In the genomic region with DNA sequence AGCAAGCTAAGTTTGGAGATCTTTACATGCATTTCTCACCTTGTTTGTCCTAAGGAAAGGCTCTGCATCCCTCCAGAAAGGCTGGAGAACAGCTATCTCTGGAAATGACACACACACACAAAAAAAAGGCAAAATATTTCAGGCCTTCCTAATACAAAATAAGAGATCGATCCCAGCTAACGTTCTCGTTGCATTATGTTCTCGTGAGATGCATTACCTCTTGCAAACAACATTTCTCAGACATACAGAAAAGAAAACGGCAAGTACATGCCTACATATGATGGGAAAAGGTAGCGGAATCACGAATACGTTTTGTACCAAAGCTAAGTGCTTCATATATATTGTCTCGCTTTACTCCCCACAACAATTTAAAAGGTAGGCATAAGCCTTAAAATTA, we compare ENCODE assay signal across 8 cellular contexts. TPM values are rescaled to one million over a fixed set of nuclear protein-coding genes. Genes with fewer than 3 reads are reported as not detected.
DNase-seq lines count a peak whose midpoint lies in the region; ATAC-seq, FAIRE-seq and TF ChIP-seq lines count a peak whose summit lies in the region.

No MANE protein-coding gene starts in this region.

- H3K4me2 ChIP-seq in A549 = peak overlapping the region; percentile 87

- peak overlapping the region; percentile 99 for H3K4me3 Mint-ChIP-seq in T-helper 17 cell

- H3K27me3 ChIP-seq in iPS DF 6.9 (ENCODE audit: control insufficient read depth, insufficient read depth, low read length) (no peaks in the 10 kb centered on the region), stomach smooth muscle (ENCODE audit: control insufficient read depth in 1 of 2, insufficient read depth in 2 of 2, low read length in 2 of 2) (no peaks in the 10 kb centered on the region)

- CTCF ChIA-PET in A549 (lab: Yijun Ruan, JAX) = interaction anchor here (0.6 to 3.4 kb wide), 21 partner anchors 11 to 1029 kb away, joined by 3 to 31 read pairs (median 4); partner anchors contain the start of genes AKAP9, GATAD1 and LRRD1

- no peak for TF ChIP-seq CTCF in A549 (IDR thresholded peaks at IDR 0.05)

- TF ChIP-seq POLR2A in A549 (IDR thresholded peaks at IDR 0.05; ENCODE audit: low read length) = no peak

- ATAC-seq in A549 (peak in 1 of 2 experiments; percentile 12; a peak in 3 of 6 replicates), GM19468 (IDR thresholded peaks at IDR 0.05; ENCODE audit: extremely low read depth, unreplicated experiment) (peak; percentile 3), T-helper 17 cell (no peak), HG03045 (IDR thresholded peaks at IDR 0.05; ENCODE audit: unreplicated experiment) (no peak)

- no peak for TF ChIP-seq RAD21 in A549 (conservative IDR thresholded peaks at IDR 0.05 in 1 of 2, IDR thresholded peaks at IDR 0.05 in 1 of 2)

- peaks cover 39% of the 10 kb centered on the region for H3K4me1 Mint-ChIP-seq in T-helper 17 cell

- H3K9me3 ChIP-seq in A549 (no peaks in the 10 kb centered on the region), T-helper 17 cell (ENCODE audit: control insufficient read depth, low read length, poor library complexity, severe bottlenecking) (no peaks in the 10 kb centered on the region), iPS DF 6.9 (ENCODE audit: control insufficient read depth, insufficient read depth, low read length) (no peaks in the 10 kb centered on the region), stomach smooth muscle (ENCODE audit: control insufficient read depth in 2 of 2, low read length in 2 of 2) (no peaks in the 10 kb centered on the region)

- H3K36me3 ChIP-seq in iPS DF 6.9 (ENCODE audit: control insufficient read depth, insufficient read depth, low read length) = no peaks in the 10 kb centered on the region
- no peaks in the 10 kb centered on the region for H3K36me3 ChIP-seq in stomach smooth muscle (ENCODE audit: control insufficient read depth in 2 of 2, insufficient read depth in 2 of 2, low read length in 2 of 2)

- no peaks in the 10 kb centered on the region for H3K27me3 Mint-ChIP-seq in T-helper 17 cell

- peaks cover 9% of the 10 kb centered on the region for H3K36me3 Mint-ChIP-seq in T-helper 17 cell (ENCODE audit: low read depth)

- no peak for TF ChIP-seq EP300 in A549 (IDR thresholded peaks at IDR 0.05)

- WGBS in A549 (ENCODE audit: missing lambda C conversion rate) = 10% methylated on average over 9 of the region's 9 CpGs
- no CpG with 5 or more reads among the region's 9 CpGs for WGBS in iPS DF 6.9 (ENCODE audit: insufficient coverage, insufficient read length)

- H3K4me3 ChIP-seq in A549 (peak overlapping the region; percentile 80), iPS DF 6.9 (ENCODE audit: low read length) (peak overlapping the region; percentile 60; the same call in 1 of the 2 replicates), stomach smooth muscle (ENCODE audit: low read length in 2 of 2) (peak overlapping the region; percentile 99 to 100)

- peak overlapping the region; percentile 95 for H3K27ac Mint-ChIP-seq in T-helper 17 cell

- no peak for DNase-seq in A549 (ENCODE audit: low read depth in 1 of 2, low spot score in 1 of 2)
- no peak for DNase-seq in T-helper 17 cell
- no peak for DNase-seq in iPS DF 6.9 (ENCODE audit: low read depth, low spot score)
- DNase-seq in SHP77 treated with DMSO at 0.1 percent for 48 hours (lab: John Stamatoyannopoulos, UW) = no peak
- no peak for DNase-seq in KG1 (lab: John Stamatoyannopoulos, UW)

- H3K9ac ChIP-seq in stomach smooth muscle (ENCODE audit: low read length in 2 of 2) = peak overlapping the region; percentile 85 to 95

- H3K27ac ChIP-seq in A549 (peak overlapping the region; percentile 74 to 89), iPS DF 6.9 (ENCODE audit: low read length) (no peak overlapping the region), stomach smooth muscle (ENCODE audit: low read length) (no peak overlapping the region)

- no peak for FAIRE-seq in A549 (lab: Jason Lieb, UNC)

- H3K4me1 ChIP-seq in A549 = peaks cover 3% of the 10 kb centered on the region; the same call in 1 of the 3 replicates
- H3K4me1 ChIP-seq in iPS DF 6.9 (ENCODE audit: control insufficient read depth, insufficient read depth, low read length) = no peaks in the 10 kb centered on the region
- H3K4me1 ChIP-seq in stomach smooth muscle (ENCODE audit: control insufficient read depth, insufficient read depth, low read length) = peaks cover 4% of the 10 kb centered on the region

- POLR2A ChIA-PET in A549 (lab: Yijun Ruan, JAX) = interaction anchor here (0.8 to 1.6 kb wide), 3 partner anchors 9 to 366 kb away, joined by 4 to 5 read pairs (median 5); partner anchors contain the start of genes ANKIB1 and KRIT1

TF ChIP-seq in A549, 52 proteins besides CTCF, POLR2A, EP300 and RAD21:
- TF ChIP-seq MAFK (IDR thresholded peaks at IDR 0.05; ENCODE audit: partially characterized antibody) = no peak
- TF ChIP-seq CHD2 (IDR thresholded peaks at IDR 0.05; ENCODE audit: low read length, partially characterized antibody) = peak; percentile 42
- TF ChIP-seq, protein P1, sequence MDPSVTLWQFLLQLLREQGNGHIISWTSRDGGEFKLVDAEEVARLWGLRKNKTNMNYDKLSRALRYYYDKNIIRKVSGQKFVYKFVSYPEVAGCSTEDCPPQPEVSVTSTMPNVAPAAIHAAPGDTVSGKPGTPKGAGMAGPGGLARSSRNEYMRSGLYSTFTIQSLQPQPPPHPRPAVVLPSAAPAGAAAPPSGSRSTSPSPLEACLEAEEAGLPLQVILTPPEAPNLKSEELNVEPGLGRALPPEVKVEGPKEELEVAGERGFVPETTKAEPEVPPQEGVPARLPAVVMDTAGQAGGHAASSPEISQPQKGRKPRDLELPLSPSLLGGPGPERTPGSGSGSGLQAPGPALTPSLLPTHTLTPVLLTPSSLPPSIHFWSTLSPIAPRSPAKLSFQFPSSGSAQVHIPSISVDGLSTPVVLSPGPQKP (IDR thresholded peaks at IDR 0.05; ENCODE audit: low read depth, low read length) = no peak
- TF ChIP-seq ZC3H11A (IDR thresholded peaks at IDR 0.05) = no peak
- no peak for TF ChIP-seq EHF (CRISPR knock-in tag; IDR thresholded peaks at IDR 0.05)
- peak; percentile 27; the same call in 1 of the 2 replicates for TF ChIP-seq REST (IDR thresholded peaks at IDR 0.05)
- no peak for TF ChIP-seq HES2 (IDR thresholded peaks at IDR 0.05)
- no peak for TF ChIP-seq HOXB13 (CRISPR knock-in tag; IDR thresholded peaks at IDR 0.05; ENCODE audit: low read depth)
- no peak for TF ChIP-seq HOXA7 (CRISPR knock-in tag; IDR thresholded peaks at IDR 0.05)
- no peak for TF ChIP-seq CHD4 (IDR thresholded peaks at IDR 0.05; ENCODE audit: borderline replicate concordance)
- no peak for TF ChIP-seq KDM5A (IDR thresholded peaks at IDR 0.05)
- TF ChIP-seq ZNF302 (CRISPR knock-in tag; IDR thresholded peaks at IDR 0.05) = no peak
- TF ChIP-seq RARB (CRISPR knock-in tag; IDR thresholded peaks at IDR 0.05) = no peak
- TF ChIP-seq EHMT2 (IDR thresholded peaks at IDR 0.05; ENCODE audit: low read depth) = no peak
- no peak for TF ChIP-seq TFCP2L1 (CRISPR knock-in tag; IDR thresholded peaks at IDR 0.05)

RNA-seq across cellular contexts. Expression of gene MTERF1, which starts 0.5 kb away (rescaled TPM):
- polyA plus RNA-seq in A549 (2011; rRNA removed) (16.4 and 20.1 TPM in 2 replicates), A549 (2017; fragmentation: RNase III; extraction: RNeasy Plus Mini Kit Qiagen cat#74134 plus additional on column Dnase treatment) (12.8 to 14.4 TPM (median 14.4 TPM) in 3 replicates)
- polyA plus RNA-seq in A549 (2012; cell fraction: cytosol; rRNA removed) = 3.9 and 4.3 TPM in 2 replicates
- polyA plus RNA-seq in A549 (2012; cell fraction: nucleus; rRNA removed) = 2.4 and 2.5 TPM in 2 replicates
- 4.8 and 8.7 TPM in 2 replicates for polyA minus RNA-seq in A549 (2011; rRNA and poly(A)+ RNA removed)
- 10 to 100 TPM; 15.4 to 20.3 TPM for total RNA-seq in T-helper 17 cell

Comparison
In these comparisons a context has a peak if more than half of its experiments do, and no peak if none do; other contexts are left out.
1. H3K27ac ChIP-seq: peak in A549 (2 of 2); none in iPS DF 6.9 (single experiment) and stomach smooth muscle (single experiment).
2. Peak in every context shown above with its lines, with median percentiles within 50 percentile points of each other: H3K4me3 ChIP-seq.